ENCODE assay signal across 14 cellular contexts in the genomic region with DNA sequence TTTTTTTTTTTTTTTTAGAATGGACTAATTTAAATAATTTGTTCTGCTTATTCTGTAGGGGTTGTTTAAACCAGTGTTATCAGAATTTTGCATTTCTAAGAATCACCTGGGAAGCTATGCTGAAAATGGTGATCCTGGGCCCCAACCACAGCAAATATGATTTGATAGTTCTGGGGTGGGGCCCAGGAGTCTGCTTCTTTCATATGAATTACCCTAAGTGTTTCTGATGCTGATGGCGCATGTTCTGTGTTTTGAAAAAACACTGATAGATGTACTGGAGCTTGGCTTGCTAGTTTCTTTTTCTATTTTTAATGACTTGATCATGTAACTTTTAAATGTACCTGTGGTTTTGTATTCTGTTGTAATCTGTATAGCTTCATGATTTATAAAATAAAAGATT.
DNase-seq lines count a peak whose midpoint lies in the region; ATAC-seq and TF ChIP-seq lines count a peak whose summit lies in the region.
"Had no signal": no experiment of that assay in that cellular context is flagged by ENCODE, and none has a peak within 500 bp of the region (broad histone marks: within the 10 kb centered on the region; RNA-seq: fewer than 3 reads in every experiment).

No MANE protein-coding gene starts in this region.

- no peak for TF ChIP-seq CTCF in MM.1S (IDR thresholded peaks at IDR 0.05; ENCODE audit: low read length)

- H3K27me3 ChIP-seq in CD8-positive, alpha-beta memory T cell (ENCODE audit: insufficient read depth, low read length, poor library complexity, severe bottlenecking), result no peaks in the 10 kb centered on the region
- H3K27me3 ChIP-seq in MM.1S (replicated peaks; ENCODE audit: insufficient read depth, low read length), result no peaks in the 10 kb centered on the region

- H3K27ac Mint-ChIP-seq in CD8-positive, alpha-beta memory T cell, result peak overlapping the region; percentile 87 to 96 (median 92)
- peak overlapping the region; percentile 83 for H3K27ac Mint-ChIP-seq in activated CD8-positive, alpha-beta T cell treated with anti-CD3 and anti-CD28 coated beads, Interleukin-2, amount 10 ng/mL, durations not matched to agents 7 days and 5 days

- peaks cover 21 to 51% (median 28%) of the 10 kb centered on the region in 3 donors for H3K36me3 Mint-ChIP-seq in CD8-positive, alpha-beta memory T cell
- peaks cover 51% of the 10 kb centered on the region for H3K36me3 Mint-ChIP-seq in activated CD8-positive, alpha-beta T cell treated with anti-CD3 and anti-CD28 coated beads, Interleukin-2, amount 10 ng/mL, durations not matched to agents 7 days and 5 days (ENCODE audit: low read depth)

- CTCF ChIA-PET in CD8-positive, alpha-beta memory T cell (lab: Charles Lee), result no interaction called here
- CTCF ChIA-PET in activated CD8-positive, alpha-beta T cell treated with anti-CD3 and anti-CD28 coated beads, Interleukin-2, amount 10 ng/mL, durations not matched to agents 7 days and 5 days (lab: Charles Lee), result interaction anchor here (0.7 to 3.6 kb wide), 4 partner anchors 10 to 18 kb away, joined by 3 to 16 read pairs (median 4); no protein-coding TSS in a partner anchor

- H2AFZ ChIP-seq in MM.1S (ENCODE audit: low read length), result no peak overlapping the region

- H3K9me2 ChIP-seq in MM.1S (replicated peaks; ENCODE audit: insufficient read depth, low read length), result no peaks in the 10 kb centered on the region

- peaks cover 78 to 93% (median 89%) of the 10 kb centered on the region in 3 donors for H3K4me1 Mint-ChIP-seq in CD8-positive, alpha-beta memory T cell
- peaks cover 76% of the 10 kb centered on the region for H3K4me1 Mint-ChIP-seq in activated CD8-positive, alpha-beta T cell treated with anti-CD3 and anti-CD28 coated beads, Interleukin-2, amount 10 ng/mL, durations not matched to agents 7 days and 5 days (ENCODE audit: low read depth)

- POLR2A ChIA-PET in CD8-positive, alpha-beta memory T cell (lab: Charles Lee), result interaction anchor here (0.7 kb wide), 1 partner anchor 54 kb away, joined by 3 read pairs; no protein-coding TSS in a partner anchor
- POLR2A ChIA-PET in activated CD8-positive, alpha-beta T cell treated with anti-CD3 and anti-CD28 coated beads, Interleukin-2, amount 10 ng/mL, durations not matched to agents 7 days and 5 days (lab: Charles Lee), result interaction anchor here (0.6 to 6.2 kb wide), 3 partner anchors 42 to 390 kb away, joined by 3 to 50 read pairs (median 13); a partner anchor contains a TSS

- no peaks in the 10 kb centered on the region for H3K9me3 ChIP-seq in CD8-positive, alpha-beta memory T cell (ENCODE audit: low read length)
- H3K9me3 ChIP-seq in MM.1S (replicated peaks; ENCODE audit: insufficient read depth, low read length), result no peaks in the 10 kb centered on the region
- H3K9me3 ChIP-seq: thoracic aorta had no signal

- H3K27me3 Mint-ChIP-seq in CD8-positive, alpha-beta memory T cell, result no peaks in the 10 kb centered on the region
- H3K27me3 Mint-ChIP-seq in activated CD8-positive, alpha-beta T cell treated with anti-CD3 and anti-CD28 coated beads, Interleukin-2, amount 10 ng/mL, durations not matched to agents 7 days and 5 days (ENCODE audit: low read depth), result no peaks in the 10 kb centered on the region

- H3K9me3 Mint-ChIP-seq in CD8-positive, alpha-beta memory T cell, result no peaks in the 10 kb centered on the region
- no peaks in the 10 kb centered on the region for H3K9me3 Mint-ChIP-seq in activated CD8-positive, alpha-beta T cell treated with anti-CD3 and anti-CD28 coated beads, Interleukin-2, amount 10 ng/mL, durations not matched to agents 7 days and 5 days (ENCODE audit: insufficient read depth)

- no peak overlapping the region for H3K9ac ChIP-seq in MM.1S (ENCODE audit: low read length)

- peak overlapping the region in 6 of 7 donors; percentile 41 to 71 (median 54) for H3K4me3 Mint-ChIP-seq in CD8-positive, alpha-beta memory T cell
- H3K4me3 Mint-ChIP-seq in activated CD8-positive, alpha-beta T cell treated with anti-CD3 and anti-CD28 coated beads, Interleukin-2, amount 10 ng/mL, durations not matched to agents 7 days and 5 days, result peak overlapping the region; percentile 34

- peak overlapping the region; percentile 34; the same call in 1 of the 2 replicates for H3K4me2 ChIP-seq in MM.1S (ENCODE audit: low read depth, low read length)

- no peak for TF ChIP-seq POLR2A in erythroblast (IDR thresholded peaks at IDR 0.05; ENCODE audit: low read length)

- peaks cover 17% of the 10 kb centered on the region for H3F3A ChIP-seq in MM.1S (ENCODE audit: insufficient read depth, low read length)

- DNase-seq in CD8-positive, alpha-beta memory T cell, result peak in 2 of 5 donors; percentile 44 to 65
- DNase-seq in MM.1S (peak; percentile 61), erythroblast (lab: John Stamatoyannopoulos, UW) (peak; percentile 13 to 40), dermis blood vessel endothelial cell (no peak), activated gamma-delta T cell (lab: John Stamatoyannopoulos, UW) (no peak), NOMO-1 (lab: John Stamatoyannopoulos, UW; ENCODE audit: unreplicated experiment in 2 of 2) (no peak)
- peak; percentile 47 for DNase-seq in activated CD8-positive, alpha-beta T cell treated with anti-CD3 and anti-CD28 coated beads, Interleukin-2, amount 10 ng/mL, durations not matched to agents 7 days and 5 days
- DNase-seq: DMS153, NCI-H1048, NCI-H526 treated with DMSO at 0.1 percent for 48 hours had no signal

- H3K4me3 ChIP-seq in CD8-positive, alpha-beta memory T cell (ENCODE audit: low read length), result no peak overlapping the region
- no peak overlapping the region for H3K4me3 ChIP-seq in MM.1S (ENCODE audit: low read length)
- H3K4me3 ChIP-seq: thoracic aorta had no signal

- peaks cover 92% of the 10 kb centered on the region for H3K4me1 ChIP-seq in CD8-positive, alpha-beta memory T cell (ENCODE audit: insufficient read depth, low read length)
- H3K4me1 ChIP-seq in MM.1S (ENCODE audit: low read length), result peaks cover 36% of the 10 kb centered on the region

- H3K79me2 ChIP-seq in MM.1S (ENCODE audit: low read length), result no peaks in the 10 kb centered on the region

- no peaks in the 10 kb centered on the region for H4K20me1 ChIP-seq in MM.1S (ENCODE audit: insufficient read depth, low read length)

- ATAC-seq in activated CD8-positive, alpha-beta T cell treated with anti-CD3 and anti-CD28 coated beads, Interleukin-2, amount 10 ng/mL, durations not matched to agents 7 days and 5 days, result peak; percentile 6
- ATAC-seq in HG03095 (IDR thresholded peaks at IDR 0.05; ENCODE audit: unreplicated experiment), result no peak
- ATAC-seq: HCT116, Panc1 had no signal

- H3K36me3 ChIP-seq in CD8-positive, alpha-beta memory T cell (ENCODE audit: insufficient read depth, low read length), result no peaks in the 10 kb centered on the region
- H3K36me3 ChIP-seq in MM.1S (replicated peaks; ENCODE audit: insufficient read depth, low read length), result no peaks in the 10 kb centered on the region
- H3K36me3 ChIP-seq: thoracic aorta had no signal

- H3K27ac ChIP-seq in CD8-positive, alpha-beta memory T cell (ENCODE audit: low read depth, low read length), result peak overlapping the region; percentile 35
- peak overlapping the region; percentile 26; the same call in 1 of the 2 replicates for H3K27ac ChIP-seq in MM.1S (ENCODE audit: low read length)
- H3K27ac ChIP-seq: thoracic aorta had no signal

Comparison
In these comparisons a context has a peak if more than half of its experiments do, and no peak if none do; other contexts are left out.
1. DNase-seq: peak in MM.1S (single experiment), activated CD8-positive, alpha-beta T cell treated with anti-CD3 and anti-CD28 coated beads, Interleukin-2, amount 10 ng/mL, durations not matched to agents 7 days and 5 days (single experiment) and erythroblast (2 of 2); none in dermis blood vessel endothelial cell (single experiment), activated gamma-delta T cell (single experiment) and NOMO-1 (0 of 2).